In genomic region chr21:31514598-31514997, GRCh38 we compare ENCODE assay signal across 12 cellular contexts.
A peak's percentile ranks its signal among the peaks of the same experiment; 100 is the strongest.
DNase-seq lines count a peak whose midpoint lies in the region; ATAC-seq, FAIRE-seq and TF ChIP-seq lines count a peak whose summit lies in the region.
"Had no signal": no experiment of that assay in that cellular context is flagged by ENCODE, and none has a peak within 500 bp of the region (broad histone marks: within the 10 kb centered on the region; RNA-seq: fewer than 3 reads in every experiment).

No MANE protein-coding gene starts in this region.

- no peak overlapping the region for H3K27ac ChIP-seq in astrocyte (ENCODE audit: low read depth, low read length)
- no peak overlapping the region for H3K27ac ChIP-seq in thyroid gland
- H3K27ac ChIP-seq: RWPE1 had no signal

- H3K9ac ChIP-seq in astrocyte (ENCODE audit: low read length) = no peak overlapping the region

- no peak for TF ChIP-seq POLR2A in thyroid gland (IDR thresholded peaks at IDR 0.05)

- H3K4me3 ChIP-seq in astrocyte (ENCODE audit: insufficient read depth, low read depth, low read length) (no peak overlapping the region), thyroid gland (replicated peaks in 1 of 3) (no peak overlapping the region)

- H4K20me1 ChIP-seq in astrocyte (ENCODE audit: insufficient read depth, low read length) = no peaks in the 10 kb centered on the region

- intact Hi-C loops in activated T-helper 1 cell treated with anti-CD3 and anti-CD28 coated beads, Interleukin-12 subunit alpha, Interleukin-12 subunit beta, Interleukin-2, Interleukin-4 antibody, amounts not matched to agents 30 ng/mL and 10 ng/mL and 1 ng/mL, durations not matched to agents 14 hours and 24 hours and 36 hours (cut with micrococcal nuclease) = no loop called here
- intact Hi-C loops in thyroid gland (cut with DNase I) = no loop called here

- WGBS in thyroid gland, 2 donors = 63 to 74% methylated on average over 12 of the region's 12 CpGs

- H3K4me2 ChIP-seq in astrocyte (ENCODE audit: low read length) = no peak overlapping the region

- TF ChIP-seq CTCF in astrocyte (IDR thresholded peaks at IDR 0.05; ENCODE audit: insufficient read depth, low read depth, low read length) (no peak), thyroid gland (IDR thresholded peaks at IDR 0.05) (no peak)

- H3K4me1 Mint-ChIP-seq in astrocyte (ENCODE audit: low read depth, unreplicated experiment) = peaks cover 3% of the 10 kb centered on the region
- peaks cover 15% of the 10 kb centered on the region for H3K4me1 Mint-ChIP-seq in activated T-helper 1 cell treated with anti-CD3 and anti-CD28 coated beads, Interleukin-12 subunit alpha, Interleukin-12 subunit beta, Interleukin-2, Interleukin-4 antibody, amounts not matched to agents 30 ng/mL and 10 ng/mL and 1 ng/mL, durations not matched to agents 14 hours and 24 hours and 36 hours (ENCODE audit: low read depth)

- no peak for FAIRE-seq in astrocyte (lab: Jason Lieb, UNC)

- H2AFZ ChIP-seq in astrocyte (ENCODE audit: low read depth, low read length) = peak overlapping the region; percentile 16

- H3K4me3 Mint-ChIP-seq in astrocyte (ENCODE audit: unreplicated experiment) = no peak overlapping the region
- H3K4me3 Mint-ChIP-seq in activated T-helper 1 cell treated with anti-CD3 and anti-CD28 coated beads, Interleukin-12 subunit alpha, Interleukin-12 subunit beta, Interleukin-2, Interleukin-4 antibody, amounts not matched to agents 30 ng/mL and 10 ng/mL and 1 ng/mL, durations not matched to agents 14 hours and 24 hours and 36 hours = no peak overlapping the region
- H3K4me3 Mint-ChIP-seq: activated naive CD8-positive, alpha-beta T cell treated with anti-CD3 and anti-CD28 coated beads, Interleukin-2, amount 50 U/mL, for 24 hours; naive B cell had no signal

- H3K79me2 ChIP-seq in astrocyte (ENCODE audit: insufficient read depth, low read length) = no peaks in the 10 kb centered on the region

- no peak for ATAC-seq in HG02759 (IDR thresholded peaks at IDR 0.05; ENCODE audit: unreplicated experiment)
- ATAC-seq: activated naive CD8-positive, alpha-beta T cell treated with anti-CD3 and anti-CD28 coated beads, Interleukin-2, amount 50 U/mL, for 24 hours had no signal

- H3K4me1 ChIP-seq in astrocyte (ENCODE audit: insufficient read depth, low read length) (peaks cover under 1% of the 10 kb centered on the region), thyroid gland (no peaks in the 10 kb centered on the region)

- no peaks in the 10 kb centered on the region for H3K36me3 Mint-ChIP-seq in astrocyte (ENCODE audit: low read depth, unreplicated experiment)
- peaks cover 4% of the 10 kb centered on the region for H3K36me3 Mint-ChIP-seq in activated T-helper 1 cell treated with anti-CD3 and anti-CD28 coated beads, Interleukin-12 subunit alpha, Interleukin-12 subunit beta, Interleukin-2, Interleukin-4 antibody, amounts not matched to agents 30 ng/mL and 10 ng/mL and 1 ng/mL, durations not matched to agents 14 hours and 24 hours and 36 hours (ENCODE audit: low read depth)
- H3K36me3 Mint-ChIP-seq: naive B cell had no signal

- no peaks in the 10 kb centered on the region for H3K27me3 Mint-ChIP-seq in astrocyte (ENCODE audit: low read depth, unreplicated experiment)
- H3K27me3 Mint-ChIP-seq in activated T-helper 1 cell treated with anti-CD3 and anti-CD28 coated beads, Interleukin-12 subunit alpha, Interleukin-12 subunit beta, Interleukin-2, Interleukin-4 antibody, amounts not matched to agents 30 ng/mL and 10 ng/mL and 1 ng/mL, durations not matched to agents 14 hours and 24 hours and 36 hours (ENCODE audit: insufficient read depth) = peaks cover 26% of the 10 kb centered on the region
- H3K27me3 Mint-ChIP-seq: naive B cell had no signal

- no peaks in the 10 kb centered on the region for H3K9me3 Mint-ChIP-seq in astrocyte (ENCODE audit: unreplicated experiment)
- no peaks in the 10 kb centered on the region for H3K9me3 Mint-ChIP-seq in activated T-helper 1 cell treated with anti-CD3 and anti-CD28 coated beads, Interleukin-12 subunit alpha, Interleukin-12 subunit beta, Interleukin-2, Interleukin-4 antibody, amounts not matched to agents 30 ng/mL and 10 ng/mL and 1 ng/mL, durations not matched to agents 14 hours and 24 hours and 36 hours
- H3K9me3 Mint-ChIP-seq: activated naive CD8-positive, alpha-beta T cell treated with anti-CD3 and anti-CD28 coated beads, Interleukin-2, amount 50 U/mL, for 24 hours; naive B cell had no signal

- H3K27ac Mint-ChIP-seq in astrocyte (ENCODE audit: unreplicated experiment) = no peak overlapping the region
- H3K27ac Mint-ChIP-seq in activated T-helper 1 cell treated with anti-CD3 and anti-CD28 coated beads, Interleukin-12 subunit alpha, Interleukin-12 subunit beta, Interleukin-2, Interleukin-4 antibody, amounts not matched to agents 30 ng/mL and 10 ng/mL and 1 ng/mL, durations not matched to agents 14 hours and 24 hours and 36 hours = no peak overlapping the region
- H3K27ac Mint-ChIP-seq: activated naive CD8-positive, alpha-beta T cell treated with anti-CD3 and anti-CD28 coated beads, Interleukin-2, amount 50 U/mL, for 24 hours; naive B cell had no signal

- no peaks in the 10 kb centered on the region for H3K27me3 ChIP-seq in astrocyte (ENCODE audit: insufficient read depth, low read length)
- H3K27me3 ChIP-seq in thyroid gland = no peaks in the 10 kb centered on the region

- DNase-seq in NCI-H82 (lab: John Stamatoyannopoulos, UW) (peak; percentile 12), NCI-H82 treated with DMSO at 0.1 percent for 48 hours (lab: John Stamatoyannopoulos, UW; ENCODE audit: unreplicated experiment) (no peak), astrocyte (ENCODE audit: low read depth) (peak; percentile 18), islet precursor cell (peak; percentile 94), superior temporal gyrus (ENCODE audit: extremely low spot score) (peak; percentile 89), thyroid gland (no peak)
- no peak for DNase-seq in activated T-helper 1 cell treated with anti-CD3 and anti-CD28 coated beads, Interleukin-12 subunit alpha, Interleukin-12 subunit beta, Interleukin-2, Interleukin-4 antibody, amounts not matched to agents 30 ng/mL and 10 ng/mL and 1 ng/mL, durations not matched to agents 14 hours and 24 hours and 36 hours (ENCODE audit: low spot score)
- DNase-seq: activated CD4-positive, alpha-beta T cell treated with anti-CD3 and anti-CD28 coated beads, Interleukin-2, amount 50 U/mL, for 1 hour; activated naive CD8-positive, alpha-beta T cell treated with anti-CD3 and anti-CD28 coated beads, Interleukin-2, amount 50 U/mL, for 24 hours; naive B cell had no signal

- H3K9me3 ChIP-seq in astrocyte (ENCODE audit: insufficient read depth, low read depth, low read length) (no peaks in the 10 kb centered on the region), thyroid gland (no peaks in the 10 kb centered on the region)

- no peaks in the 10 kb centered on the region for H3K36me3 ChIP-seq in astrocyte (ENCODE audit: insufficient read depth, low read length)
- no peaks in the 10 kb centered on the region for H3K36me3 ChIP-seq in thyroid gland

Comparison
In these comparisons a context has a peak if more than half of its experiments do, and no peak if none do; other contexts are left out.
1. DNase-seq: peak in NCI-H82 (single experiment), astrocyte (single experiment), islet precursor cell (single experiment) and superior temporal gyrus (single experiment); none in NCI-H82 treated with DMSO at 0.1 percent for 48 hours (single experiment), activated T-helper 1 cell treated with anti-CD3 and anti-CD28 coated beads, Interleukin-12 subunit alpha, Interleukin-12 subunit beta, Interleukin-2, Interleukin-4 antibody, amounts not matched to agents 30 ng/mL and 10 ng/mL and 1 ng/mL, durations not matched to agents 14 hours and 24 hours and 36 hours (single experiment) and thyroid gland (0 of 2).